1 cellular context compared by ENCODE assay signal in the genomic region with DNA sequence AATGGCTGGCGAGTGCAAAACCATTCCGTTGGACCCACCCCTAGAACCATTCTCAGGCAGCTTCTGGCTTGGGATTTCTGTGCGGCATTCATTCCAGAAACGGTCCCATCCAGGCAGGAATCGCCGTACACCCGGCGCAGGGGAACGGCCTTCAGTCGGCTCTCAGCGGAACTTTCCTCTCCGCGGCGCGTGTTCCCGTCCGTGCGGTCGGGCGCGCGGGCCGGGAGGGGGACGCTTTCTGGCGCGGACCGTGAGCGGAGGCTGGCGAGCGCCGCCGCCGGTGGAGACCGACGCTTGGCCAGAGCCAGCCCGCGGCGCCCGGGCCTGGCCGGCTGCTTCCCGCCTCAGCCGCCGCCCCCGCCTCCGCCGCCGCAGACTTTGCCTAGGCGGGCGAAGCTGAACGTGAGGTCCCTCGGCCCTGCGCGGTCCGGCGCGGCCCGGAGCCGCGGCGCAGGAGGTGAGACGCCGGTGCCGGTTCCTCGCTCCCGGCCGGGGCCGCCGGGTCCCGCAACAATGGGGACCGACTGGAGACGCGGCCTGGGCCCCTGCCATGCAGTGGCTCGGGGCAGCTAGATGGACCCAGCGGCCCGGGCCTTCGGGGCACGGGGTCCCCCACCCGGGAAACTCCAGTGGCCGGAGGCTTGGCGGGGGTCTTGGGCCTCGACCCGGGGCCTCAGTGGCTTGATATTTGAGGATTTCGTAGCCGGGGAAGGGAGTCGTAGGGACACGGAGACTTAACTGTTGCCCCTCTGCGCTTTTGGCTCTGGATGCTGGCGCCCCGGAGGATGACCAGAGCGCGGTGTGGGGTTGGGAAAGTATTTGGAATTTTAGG.
TF ChIP-seq lines count a peak whose summit lies in the region.

A gene with protein sequence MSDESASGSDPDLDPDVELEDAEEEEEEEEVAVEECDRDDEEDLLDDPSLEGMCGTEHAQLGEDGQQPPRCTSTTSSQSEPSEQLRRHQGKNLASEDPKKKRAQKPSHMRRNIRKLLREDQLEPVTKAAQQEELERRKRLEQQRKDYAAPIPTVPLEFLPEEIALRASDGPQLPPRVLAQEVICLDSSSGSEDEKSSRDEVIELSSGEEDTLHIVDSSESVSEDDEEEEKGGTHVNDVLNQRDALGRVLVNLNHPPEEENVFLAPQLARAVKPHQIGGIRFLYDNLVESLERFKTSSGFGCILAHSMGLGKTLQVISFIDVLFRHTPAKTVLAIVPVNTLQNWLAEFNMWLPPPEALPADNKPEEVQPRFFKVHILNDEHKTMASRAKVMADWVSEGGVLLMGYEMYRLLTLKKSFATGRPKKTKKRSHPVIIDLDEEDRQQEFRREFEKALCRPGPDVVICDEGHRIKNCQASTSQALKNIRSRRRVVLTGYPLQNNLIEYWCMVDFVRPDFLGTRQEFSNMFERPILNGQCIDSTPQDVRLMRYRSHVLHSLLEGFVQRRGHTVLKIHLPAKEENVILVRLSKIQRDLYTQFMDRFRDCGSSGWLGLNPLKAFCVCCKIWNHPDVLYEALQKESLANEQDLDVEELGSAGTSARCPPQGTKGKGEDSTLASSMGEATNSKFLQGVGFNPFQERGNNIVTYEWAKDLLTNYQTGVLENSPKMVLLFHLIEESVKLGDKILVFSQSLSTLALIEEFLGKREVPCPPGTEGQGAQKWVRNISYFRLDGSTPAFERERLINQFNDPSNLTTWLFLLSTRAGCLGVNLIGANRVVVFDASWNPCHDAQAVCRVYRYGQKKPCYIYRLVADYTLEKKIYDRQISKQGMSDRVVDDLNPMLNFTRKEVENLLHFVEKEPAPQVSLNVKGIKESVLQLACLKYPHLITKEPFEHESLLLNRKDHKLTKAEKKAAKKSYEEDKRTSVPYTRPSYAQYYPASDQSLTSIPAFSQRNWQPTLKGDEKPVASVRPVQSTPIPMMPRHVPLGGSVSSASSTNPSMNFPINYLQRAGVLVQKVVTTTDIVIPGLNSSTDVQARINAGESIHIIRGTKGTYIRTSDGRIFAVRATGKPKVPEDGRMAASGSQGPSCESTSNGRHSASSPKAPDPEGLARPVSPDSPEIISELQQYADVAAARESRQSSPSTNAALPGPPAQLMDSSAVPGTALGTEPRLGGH (N-terminal part only) (plus strand): TSS at position 261 of the 832 bp plus-strand sequence. CDS start 51,702 bp downstream, outside the sequence.

TF ChIP-seq in SK-N-SH, 30 proteins besides CTCF, POLR2A, EP300 and RAD21 (continued from another document):
- TF ChIP-seq, protein P1, sequence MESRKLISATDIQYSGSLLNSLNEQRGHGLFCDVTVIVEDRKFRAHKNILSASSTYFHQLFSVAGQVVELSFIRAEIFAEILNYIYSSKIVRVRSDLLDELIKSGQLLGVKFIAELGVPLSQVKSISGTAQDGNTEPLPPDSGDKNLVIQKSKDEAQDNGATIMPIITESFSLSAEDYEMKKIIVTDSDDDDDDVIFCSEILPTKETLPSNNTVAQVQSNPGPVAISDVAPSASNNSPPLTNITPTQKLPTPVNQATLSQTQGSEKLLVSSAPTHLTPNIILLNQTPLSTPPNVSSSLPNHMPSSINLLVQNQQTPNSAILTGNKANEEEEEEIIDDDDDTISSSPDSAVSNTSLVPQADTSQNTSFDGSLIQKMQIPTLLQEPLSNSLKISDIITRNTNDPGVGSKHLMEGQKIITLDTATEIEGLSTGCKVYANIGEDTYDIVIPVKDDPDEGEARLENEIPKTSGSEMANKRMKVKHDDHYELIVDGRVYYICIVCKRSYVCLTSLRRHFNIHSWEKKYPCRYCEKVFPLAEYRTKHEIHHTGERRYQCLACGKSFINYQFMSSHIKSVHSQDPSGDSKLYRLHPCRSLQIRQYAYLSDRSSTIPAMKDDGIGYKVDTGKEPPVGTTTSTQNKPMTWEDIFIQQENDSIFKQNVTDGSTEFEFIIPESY (IDR thresholded peaks at IDR 0.05; ENCODE audit: borderline replicate concordance, low read depth), result no peak; the same call in 1 of the 2 replicates
- peak; percentile 63; the same call in 1 of the 2 replicates for TF ChIP-seq RCOR1 (IDR thresholded peaks at IDR 0.05; ENCODE audit: low read length)
- TF ChIP-seq, protein P2, sequence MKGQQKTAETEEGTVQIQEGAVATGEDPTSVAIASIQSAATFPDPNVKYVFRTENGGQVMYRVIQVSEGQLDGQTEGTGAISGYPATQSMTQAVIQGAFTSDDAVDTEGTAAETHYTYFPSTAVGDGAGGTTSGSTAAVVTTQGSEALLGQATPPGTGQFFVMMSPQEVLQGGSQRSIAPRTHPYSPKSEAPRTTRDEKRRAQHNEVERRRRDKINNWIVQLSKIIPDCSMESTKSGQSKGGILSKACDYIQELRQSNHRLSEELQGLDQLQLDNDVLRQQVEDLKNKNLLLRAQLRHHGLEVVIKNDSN (IDR thresholded peaks at IDR 0.05; ENCODE audit: borderline replicate concordance, low read depth), result peak; percentile 66; the same call in 1 of the 2 replicates
- TF ChIP-seq, protein P3, sequence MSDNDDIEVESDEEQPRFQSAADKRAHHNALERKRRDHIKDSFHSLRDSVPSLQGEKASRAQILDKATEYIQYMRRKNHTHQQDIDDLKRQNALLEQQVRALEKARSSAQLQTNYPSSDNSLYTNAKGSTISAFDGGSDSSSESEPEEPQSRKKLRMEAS (IDR thresholded peaks at IDR 0.05; ENCODE audit: low read depth), result peak; percentile 79
- TF ChIP-seq TAF1 (IDR thresholded peaks at IDR 0.05; ENCODE audit: borderline replicate concordance, low read depth, low read length), result peak; percentile 98
- peak; percentile 71 for TF ChIP-seq MXI1 (IDR thresholded peaks at IDR 0.05; ENCODE audit: low read depth, low read length)
- peak; percentile 81; the same call in 1 of the 2 replicates for TF ChIP-seq SIN3A (IDR thresholded peaks at IDR 0.05; ENCODE audit: borderline replicate concordance, low read depth, low read length)
- no peak for TF ChIP-seq EZH2phosphoT487 (IDR thresholded peaks at IDR 0.05; ENCODE audit: borderline replicate concordance, low read depth)
- TF ChIP-seq NFIC (IDR thresholded peaks at IDR 0.05; ENCODE audit: borderline replicate concordance), result peak; percentile 37; the same call in 1 of the 2 replicates
- 0 out of 2 replicates have a peak, but pooled peaks have one; percentile 24 for TF ChIP-seq RFX5 (IDR thresholded peaks at IDR 0.05; ENCODE audit: low read length)
- TF ChIP-seq, protein P4, sequence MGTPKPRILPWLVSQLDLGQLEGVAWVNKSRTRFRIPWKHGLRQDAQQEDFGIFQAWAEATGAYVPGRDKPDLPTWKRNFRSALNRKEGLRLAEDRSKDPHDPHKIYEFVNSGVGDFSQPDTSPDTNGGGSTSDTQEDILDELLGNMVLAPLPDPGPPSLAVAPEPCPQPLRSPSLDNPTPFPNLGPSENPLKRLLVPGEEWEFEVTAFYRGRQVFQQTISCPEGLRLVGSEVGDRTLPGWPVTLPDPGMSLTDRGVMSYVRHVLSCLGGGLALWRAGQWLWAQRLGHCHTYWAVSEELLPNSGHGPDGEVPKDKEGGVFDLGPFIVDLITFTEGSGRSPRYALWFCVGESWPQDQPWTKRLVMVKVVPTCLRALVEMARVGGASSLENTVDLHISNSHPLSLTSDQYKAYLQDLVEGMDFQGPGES (IDR thresholded peaks at IDR 0.05; ENCODE audit: low read depth, low read length), result 0 out of 2 replicates have a peak, but pooled peaks have one; percentile 29
- TF ChIP-seq SMC3 (IDR thresholded peaks at IDR 0.05; ENCODE audit: low read depth, low read length), result peak; percentile 36
- peak; percentile 63; the same call in 1 of the 2 replicates for TF ChIP-seq FOXJ3 (CRISPR knock-in tag; IDR thresholded peaks at IDR 0.05)
- TF ChIP-seq, protein P5, sequence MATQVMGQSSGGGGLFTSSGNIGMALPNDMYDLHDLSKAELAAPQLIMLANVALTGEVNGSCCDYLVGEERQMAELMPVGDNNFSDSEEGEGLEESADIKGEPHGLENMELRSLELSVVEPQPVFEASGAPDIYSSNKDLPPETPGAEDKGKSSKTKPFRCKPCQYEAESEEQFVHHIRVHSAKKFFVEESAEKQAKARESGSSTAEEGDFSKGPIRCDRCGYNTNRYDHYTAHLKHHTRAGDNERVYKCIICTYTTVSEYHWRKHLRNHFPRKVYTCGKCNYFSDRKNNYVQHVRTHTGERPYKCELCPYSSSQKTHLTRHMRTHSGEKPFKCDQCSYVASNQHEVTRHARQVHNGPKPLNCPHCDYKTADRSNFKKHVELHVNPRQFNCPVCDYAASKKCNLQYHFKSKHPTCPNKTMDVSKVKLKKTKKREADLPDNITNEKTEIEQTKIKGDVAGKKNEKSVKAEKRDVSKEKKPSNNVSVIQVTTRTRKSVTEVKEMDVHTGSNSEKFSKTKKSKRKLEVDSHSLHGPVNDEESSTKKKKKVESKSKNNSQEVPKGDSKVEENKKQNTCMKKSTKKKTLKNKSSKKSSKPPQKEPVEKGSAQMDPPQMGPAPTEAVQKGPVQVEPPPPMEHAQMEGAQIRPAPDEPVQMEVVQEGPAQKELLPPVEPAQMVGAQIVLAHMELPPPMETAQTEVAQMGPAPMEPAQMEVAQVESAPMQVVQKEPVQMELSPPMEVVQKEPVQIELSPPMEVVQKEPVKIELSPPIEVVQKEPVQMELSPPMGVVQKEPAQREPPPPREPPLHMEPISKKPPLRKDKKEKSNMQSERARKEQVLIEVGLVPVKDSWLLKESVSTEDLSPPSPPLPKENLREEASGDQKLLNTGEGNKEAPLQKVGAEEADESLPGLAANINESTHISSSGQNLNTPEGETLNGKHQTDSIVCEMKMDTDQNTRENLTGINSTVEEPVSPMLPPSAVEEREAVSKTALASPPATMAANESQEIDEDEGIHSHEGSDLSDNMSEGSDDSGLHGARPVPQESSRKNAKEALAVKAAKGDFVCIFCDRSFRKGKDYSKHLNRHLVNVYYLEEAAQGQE (IDR thresholded peaks at IDR 0.05; ENCODE audit: low read depth, low read length), result peak; percentile 76
- 0 out of 2 replicates have a peak, but pooled peaks have one; percentile 16 for TF ChIP-seq TEAD4 (IDR thresholded peaks at IDR 0.05; ENCODE audit: borderline replicate concordance, insufficient read depth)
- no peak for TF ChIP-seq NRF1 (IDR thresholded peaks at IDR 0.05; ENCODE audit: low read depth, low read length)
- TF ChIP-seq YY1 (IDR thresholded peaks at IDR 0.05; ENCODE audit: low read depth), result peak; percentile 72
- no peak for TF ChIP-seq JUND (IDR thresholded peaks at IDR 0.05)
- peak; percentile 85 for TF ChIP-seq GABPA (IDR thresholded peaks at IDR 0.05; ENCODE audit: low read depth)
- TF ChIP-seq ELF1 (IDR thresholded peaks at IDR 0.05), result peak; percentile 66
- no peak; the same call in 1 of the 2 replicates for TF ChIP-seq GATA2 (CRISPR knock-in tag; IDR thresholded peaks at IDR 0.05)
- TF ChIP-seq MEF2A (IDR thresholded peaks at IDR 0.05; ENCODE audit: borderline replicate concordance, low read depth), result no peak
- TF ChIP-seq, protein P6, sequence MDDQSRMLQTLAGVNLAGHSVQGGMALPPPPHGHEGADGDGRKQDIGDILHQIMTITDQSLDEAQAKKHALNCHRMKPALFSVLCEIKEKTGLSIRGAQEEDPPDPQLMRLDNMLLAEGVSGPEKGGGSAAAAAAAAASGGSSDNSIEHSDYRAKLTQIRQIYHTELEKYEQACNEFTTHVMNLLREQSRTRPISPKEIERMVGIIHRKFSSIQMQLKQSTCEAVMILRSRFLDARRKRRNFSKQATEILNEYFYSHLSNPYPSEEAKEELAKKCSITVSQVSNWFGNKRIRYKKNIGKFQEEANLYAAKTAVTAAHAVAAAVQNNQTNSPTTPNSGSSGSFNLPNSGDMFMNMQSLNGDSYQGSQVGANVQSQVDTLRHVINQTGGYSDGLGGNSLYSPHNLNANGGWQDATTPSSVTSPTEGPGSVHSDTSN (IDR thresholded peaks at IDR 0.05), result peak; percentile 44; the same call in 1 of the 2 replicates
- peak; percentile 67 for TF ChIP-seq CHD2 (IDR thresholded peaks at IDR 0.05; ENCODE audit: low read length, partially characterized antibody)
- TF ChIP-seq FOXM1 (IDR thresholded peaks at IDR 0.05; ENCODE audit: low read depth), result no peak
- peak; percentile 31; the same call in 1 of the 2 replicates for TF ChIP-seq FOSL2 (IDR thresholded peaks at IDR 0.05; ENCODE audit: borderline replicate concordance, low read depth)
- TF ChIP-seq RXRA (IDR thresholded peaks at IDR 0.05; ENCODE audit: borderline replicate concordance, low read depth), result no peak
- TF ChIP-seq, protein P7, sequence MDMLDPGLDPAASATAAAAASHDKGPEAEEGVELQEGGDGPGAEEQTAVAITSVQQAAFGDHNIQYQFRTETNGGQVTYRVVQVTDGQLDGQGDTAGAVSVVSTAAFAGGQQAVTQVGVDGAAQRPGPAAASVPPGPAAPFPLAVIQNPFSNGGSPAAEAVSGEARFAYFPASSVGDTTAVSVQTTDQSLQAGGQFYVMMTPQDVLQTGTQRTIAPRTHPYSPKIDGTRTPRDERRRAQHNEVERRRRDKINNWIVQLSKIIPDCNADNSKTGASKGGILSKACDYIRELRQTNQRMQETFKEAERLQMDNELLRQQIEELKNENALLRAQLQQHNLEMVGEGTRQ (IDR thresholded peaks at IDR 0.05; ENCODE audit: borderline replicate concordance, low read depth, low read length), result no peak
- peak; percentile 62; the same call in 1 of the 2 replicates for TF ChIP-seq POLR2AphosphoS5 (IDR thresholded peaks at IDR 0.05; ENCODE audit: low read depth, low read length)
TF ChIP-seq in SK-N-SH: peak in this region for 21.
